Comparison of ENCODE assay signal across 26 cellular contexts in genomic region chr6:97563529-97563928, GRCh38.
DNase-seq lines count a peak whose midpoint lies in the region; FAIRE-seq and TF ChIP-seq lines count a peak whose summit lies in the region.
"Had no signal": no experiment of that assay in that cellular context is flagged by ENCODE, and none has a peak within 500 bp of the region (broad histone marks: within the 10 kb centered on the region; RNA-seq: fewer than 3 reads in every experiment).

No MANE protein-coding gene starts in this region.

- TF ChIP-seq POLR2A in NB4 (IDR thresholded peaks at IDR 0.05; ENCODE audit: extremely low read depth, insufficient read length), result no peak

- no peaks in the 10 kb centered on the region for H3K4me1 Mint-ChIP-seq in activated CD4-positive, alpha-beta memory T cell treated with anti-CD3 and anti-CD28 coated beads for 36 hours (ENCODE audit: low read depth)

- no peak for FAIRE-seq in kidney (lab: Jason Lieb, UNC)
- FAIRE-seq: HepG2, K562 had no signal

- H3K9me3 ChIP-seq in kidney (ENCODE audit: control insufficient read depth in 1 of 2, low read length in 2 of 2), result no peaks in the 10 kb centered on the region

- H3K4me3 ChIP-seq in NB4 (ENCODE audit: low read depth, low read length) (no peak overlapping the region), kidney (ENCODE audit: low read length in 2 of 2) (no peak overlapping the region)
- H3K4me3 ChIP-seq: BLaER1 treated with 17β-estradiol and CSF1 and Interleukin-3, amounts not matched to agents 10 nM and 100 nM; K562 had no signal

- DNase-seq in DMS153 (lab: John Stamatoyannopoulos, UW) (peak; percentile 50), DMS153 treated with DMSO at 0.1 percent for 48 hours (lab: John Stamatoyannopoulos, UW; ENCODE audit: unreplicated experiment) (no peak), NB4 (ENCODE audit: low read depth) (peak; percentile 3), NCI-H2171 treated with DMSO at 0.1 percent for 48 hours (lab: John Stamatoyannopoulos, UW) (peak; percentile 60), kidney (peak; percentile 43), NCI-H1048 (lab: John Stamatoyannopoulos, UW) (no peak)
- no peak for DNase-seq in activated CD4-positive, alpha-beta memory T cell treated with anti-CD3 and anti-CD28 coated beads for 36 hours
- DNase-seq in effector CD8-positive, alpha-beta T cell (lab: John Stamatoyannopoulos, UW), result no peak
- DNase-seq: ACHN; Calu3; CD8-positive, alpha-beta T cell; DMS53; GF-D8; MM.1S; NCI-H1092 treated with DMSO at 0.1 percent for 48 hours; NCI-H1694; NCI-H2081 treated with DMSO at 0.1 percent for 48 hours; NCI-H446 treated with DMSO at 0.1 percent for 48 hours; NCI-H526 treated with DMSO at 0.1 percent for 48 hours; NK-92 treated with Interleukin-12 subunit alpha and Interleukin-12 subunit beta, amount 100 ng/mL, for 24 hours; SIG-M5; T-helper 1 cell had no signal

- intact Hi-C loops in kidney (cut with DNase I), result no loop called here
- intact Hi-C loops in activated CD4-positive, alpha-beta memory T cell treated with anti-CD3 and anti-CD28 coated beads for 36 hours (cut with micrococcal nuclease), result no loop called here

- TF ChIP-seq CTCF in NB4 (IDR thresholded peaks at IDR 0.05; ENCODE audit: low read depth, low read length), result no peak
- TF ChIP-seq CTCF in kidney (IDR thresholded peaks at IDR 0.05; ENCODE audit: borderline replicate concordance, extremely low read depth, insufficient read depth), result no peak

- H3K4me1 ChIP-seq in kidney (ENCODE audit: control insufficient read depth in 1 of 2, insufficient read depth in 1 of 2, low read depth in 1 of 2, low read length in 2 of 2), result no peaks in the 10 kb centered on the region
- H3K4me1 ChIP-seq: BLaER1 treated with 17β-estradiol and CSF1 and Interleukin-3, amounts not matched to agents 10 nM and 100 nM had no signal

- H3K27me3 Mint-ChIP-seq in activated CD4-positive, alpha-beta memory T cell treated with anti-CD3 and anti-CD28 coated beads for 36 hours, result peaks cover 2% of the 10 kb centered on the region

- CTCF ChIA-PET in activated CD4-positive, alpha-beta memory T cell treated with anti-CD3 and anti-CD28 coated beads for 36 hours (lab: Charles Lee), result no interaction called here

- no peaks in the 10 kb centered on the region for H3K36me3 ChIP-seq in kidney (ENCODE audit: control insufficient read depth in 1 of 2, insufficient read depth in 2 of 2, low read length in 2 of 2)
- H3K36me3 ChIP-seq: BLaER1 treated with 17β-estradiol and CSF1 and Interleukin-3, amounts not matched to agents 10 nM and 100 nM had no signal

- H3K4me3 Mint-ChIP-seq in activated CD4-positive, alpha-beta memory T cell treated with anti-CD3 and anti-CD28 coated beads for 36 hours, result no peak overlapping the region
- H3K4me3 Mint-ChIP-seq: CD8-positive, alpha-beta T cell had no signal

- H3K9me3 Mint-ChIP-seq in activated CD4-positive, alpha-beta memory T cell treated with anti-CD3 and anti-CD28 coated beads for 36 hours, result no peaks in the 10 kb centered on the region

- H3K9ac ChIP-seq in kidney (ENCODE audit: low read length in 2 of 2), result no peak overlapping the region
- H3K9ac ChIP-seq: BLaER1 treated with 17β-estradiol and CSF1 and Interleukin-3, amounts not matched to agents 10 nM and 100 nM had no signal

- POLR2A ChIA-PET in activated CD4-positive, alpha-beta memory T cell treated with anti-CD3 and anti-CD28 coated beads for 36 hours (lab: Charles Lee), result no interaction called here

- no peak overlapping the region for H3K27ac Mint-ChIP-seq in activated CD4-positive, alpha-beta memory T cell treated with anti-CD3 and anti-CD28 coated beads for 36 hours
- H3K27ac Mint-ChIP-seq: CD8-positive, alpha-beta T cell had no signal

- no peaks in the 10 kb centered on the region for H3K36me3 Mint-ChIP-seq in activated CD4-positive, alpha-beta memory T cell treated with anti-CD3 and anti-CD28 coated beads for 36 hours
- H3K36me3 Mint-ChIP-seq: CD8-positive, alpha-beta T cell had no signal

- H3K27ac ChIP-seq in kidney (ENCODE audit: low read depth in 2 of 2, low read length in 2 of 2), result no peak overlapping the region
- H3K27ac ChIP-seq: 22Rv1; BLaER1 treated with 17β-estradiol and CSF1 and Interleukin-3, amounts not matched to agents 10 nM and 100 nM had no signal

Comparison
In these comparisons a context has a peak if more than half of its experiments do, and no peak if none do; other contexts are left out.
1. DNase-seq: peak in DMS153 (single experiment), NB4 (single experiment), NCI-H2171 treated with DMSO at 0.1 percent for 48 hours (single experiment) and kidney (single experiment); none in DMS153 treated with DMSO at 0.1 percent for 48 hours (single experiment), activated CD4-positive, alpha-beta memory T cell treated with anti-CD3 and anti-CD28 coated beads for 36 hours (single experiment), effector CD8-positive, alpha-beta T cell (single experiment) and NCI-H1048 (single experiment).